Comparison of ENCODE assay signal across 20 cellular contexts in genomic region chr4:121221201-121221600, GRCh38. TPM values are rescaled to one million over a fixed set of nuclear protein-coding genes. Genes with fewer than 3 reads are reported as not detected.
A peak's percentile ranks its signal among the peaks of the same experiment; 100 is the strongest.
DNase-seq lines count a peak whose midpoint lies in the region; ATAC-seq, FAIRE-seq and TF ChIP-seq lines count a peak whose summit lies in the region.
"Had no signal": no experiment of that assay in that cellular context is flagged by ENCODE, and none has a peak within 500 bp of the region (broad histone marks: within the 10 kb centered on the region; RNA-seq: fewer than 3 reads in every experiment).

No MANE protein-coding gene starts in this region.

- H3K14ac ChIP-seq in H9 (ENCODE audit: insufficient read depth, low read length), result no peak overlapping the region

- H3K27me3 Mint-ChIP-seq in activated T-cell treated with anti-CD3 and anti-CD28 coated beads, Interleukin-2, amount 50 U/mL, for 72 hours (ENCODE audit: low read depth), result no peaks in the 10 kb centered on the region
- H3K27me3 Mint-ChIP-seq in CD4-positive, alpha-beta T cell, result no peaks in the 10 kb centered on the region
- H3K27me3 Mint-ChIP-seq in H9 (ENCODE audit: low read depth), result no peaks in the 10 kb centered on the region; the same call in 1 of the 2 replicates

- H3K36me3 ChIP-seq in SK-N-MC (ENCODE audit: insufficient read depth, low read length), result no peaks in the 10 kb centered on the region
- no peaks in the 10 kb centered on the region for H3K36me3 ChIP-seq in K562 (ENCODE audit: control insufficient read depth, insufficient read depth, low read length)
- H3K36me3 ChIP-seq: BLaER1 had no signal

- no peak overlapping the region for H2BK12ac ChIP-seq in H9 (ENCODE audit: insufficient read length, low read depth, low read length)

- intact Hi-C loops in CD4-positive, alpha-beta T cell (cut with DNase I, micrococcal nuclease), result no loop called here
- intact Hi-C loops in K562 (cut with micrococcal nuclease), result no loop called here

- H2BK5ac ChIP-seq in H9 (ENCODE audit: insufficient read length, low read length), result no peak overlapping the region

- H3K4me2 ChIP-seq in K562 (ENCODE audit: insufficient read depth, low read length) (no peak overlapping the region), H9 (ENCODE audit: insufficient read depth, insufficient read length, low read length) (no peak overlapping the region)
- H3K4me2 ChIP-seq: BLaER1, KMS-11 had no signal

- H3K27ac Mint-ChIP-seq in activated T-cell treated with anti-CD3 and anti-CD28 coated beads, Interleukin-2, amount 50 U/mL, for 72 hours, result peak overlapping the region; percentile 89
- H3K27ac Mint-ChIP-seq in CD4-positive, alpha-beta T cell, result peak overlapping the region; percentile 67
- no peak overlapping the region for H3K27ac Mint-ChIP-seq in H9
- H3K27ac Mint-ChIP-seq: HFFc6 had no signal

- H3K23me2 ChIP-seq in H9 (ENCODE audit: insufficient read length, low read depth, low read length, poor library complexity, severe bottlenecking), result no peaks in the 10 kb centered on the region

- H3K18ac ChIP-seq in H9 (ENCODE audit: insufficient read length, low read depth, low read length), result no peak overlapping the region

- H2BK15ac ChIP-seq in H9 (ENCODE audit: low read depth, low read length), result no peak overlapping the region

- no peak overlapping the region for H2BK120ac ChIP-seq in H9 (ENCODE audit: low read depth, low read length, poor library complexity, severe bottlenecking)

- no peaks in the 10 kb centered on the region for H3K79me1 ChIP-seq in H9 (ENCODE audit: insufficient read depth, low read depth, low read length, poor library complexity, severe bottlenecking)

- no peaks in the 10 kb centered on the region for H3K9me3 Mint-ChIP-seq in activated T-cell treated with anti-CD3 and anti-CD28 coated beads, Interleukin-2, amount 50 U/mL, for 72 hours
- no peaks in the 10 kb centered on the region for H3K9me3 Mint-ChIP-seq in CD4-positive, alpha-beta T cell
- no peaks in the 10 kb centered on the region; a peak in 1 of 5 replicates for H3K9me3 Mint-ChIP-seq in H9
- H3K9me3 Mint-ChIP-seq: HFFc6 had no signal

- in situ Hi-C loops in K562 (cut with MboI), result no loop called here

- H4K5ac ChIP-seq in H9 (ENCODE audit: insufficient read length, low read depth, low read length), result no peak overlapping the region

- no peaks in the 10 kb centered on the region for H3K79me2 ChIP-seq in K562 (ENCODE audit: control insufficient read depth, insufficient read depth, low read length)
- H3K79me2 ChIP-seq in H9 (ENCODE audit: insufficient read depth, low read length), result no peaks in the 10 kb centered on the region

- no peak overlapping the region for H2BK20ac ChIP-seq in H9 (ENCODE audit: low read depth, low read length, poor library complexity, severe bottlenecking)

- no peak for ATAC-seq in activated T-cell treated with anti-CD3 and anti-CD28 coated beads, Interleukin-2, amount 50 U/mL, for 72 hours (replicated peaks in 1 of 2)
- no peak for ATAC-seq in CD4-positive, alpha-beta T cell (ENCODE audit: poor library complexity)
- ATAC-seq in K562 (no peak), GM18502 (IDR thresholded peaks at IDR 0.05; ENCODE audit: poor library complexity, unreplicated experiment) (no peak), esophagus mucosa (no peak)
- ATAC-seq: PC-3 had no signal

- H4K8ac ChIP-seq in H9 (replicated peaks; ENCODE audit: insufficient read length, low read depth, low read length), result no peak overlapping the region

- peaks cover 0 to 2% of the 10 kb centered on the region in 2 donors for H3K36me3 Mint-ChIP-seq in activated T-cell treated with anti-CD3 and anti-CD28 coated beads, Interleukin-2, amount 50 U/mL, for 72 hours (ENCODE audit: insufficient read depth in 2 of 2)
- no peaks in the 10 kb centered on the region for H3K36me3 Mint-ChIP-seq in CD4-positive, alpha-beta T cell (ENCODE audit: low read depth)
- H3K36me3 Mint-ChIP-seq in H9 (ENCODE audit: insufficient read depth in 1 of 3, low read depth in 3 of 3), result no peaks in the 10 kb centered on the region

- no peak for TF ChIP-seq POLR2A in K562 (conservative IDR thresholded peaks at IDR 0.05)

- no peak overlapping the region for H2AK5ac ChIP-seq in H9 (ENCODE audit: insufficient read length, low read length)

- 0% methylated on average over 1 of the region's 1 CpG for WGBS in K562 (ENCODE audit: insufficient coverage, low coverage, missing lambda C conversion rate)
- WGBS in H9 (ENCODE audit: extremely low coverage, insufficient read length, low lambda C conversion rate), result no CpG with 5 or more reads among the region's 1 CpG

- H3K4me1 ChIP-seq in K562 (replicated peaks in 1 of 2; ENCODE audit: control insufficient read depth in 2 of 2, insufficient read depth in 2 of 2, low read length in 2 of 2) (no peaks in the 10 kb centered on the region), H9 (ENCODE audit: insufficient read depth, low read length) (no peaks in the 10 kb centered on the region)
- H3K4me1 ChIP-seq: BLaER1 had no signal

- H3K4me1 Mint-ChIP-seq in activated T-cell treated with anti-CD3 and anti-CD28 coated beads, Interleukin-2, amount 50 U/mL, for 72 hours (ENCODE audit: low read depth), result peaks cover 37% of the 10 kb centered on the region
- H3K4me1 Mint-ChIP-seq in CD4-positive, alpha-beta T cell (ENCODE audit: low read depth), result peaks cover 34% of the 10 kb centered on the region
- peaks cover 4% of the 10 kb centered on the region in 2 experiments; a peak in 3 of 4 replicates for H3K4me1 Mint-ChIP-seq in H9

- no peaks in the 10 kb centered on the region for H3K9me3 ChIP-seq in CD4-positive, alpha-beta T cell (ENCODE audit: control insufficient read depth, low read length)
- H3K9me3 ChIP-seq in SK-N-MC (ENCODE audit: low read depth, low read length), result no peaks in the 10 kb centered on the region
- no peaks in the 10 kb centered on the region for H3K9me3 ChIP-seq in K562 (replicated peaks; ENCODE audit: control insufficient read depth, insufficient read depth, low read depth, low read length)
- H3K9me3 ChIP-seq in H9 (ENCODE audit: control insufficient read depth, low read depth, low read length), result no peaks in the 10 kb centered on the region
- H3K9me3 ChIP-seq: BLaER1 had no signal

- H4K20me1 ChIP-seq in K562 (replicated peaks; ENCODE audit: control insufficient read depth, insufficient read depth, low read length) (no peaks in the 10 kb centered on the region), H9 (ENCODE audit: control insufficient read depth, insufficient read depth, insufficient read length) (no peaks in the 10 kb centered on the region)
- H4K20me1 ChIP-seq: BLaER1 had no signal

- H2AFZ ChIP-seq in K562 (ENCODE audit: low read depth, low read length) (no peak overlapping the region), H9 (ENCODE audit: low read length) (no peak overlapping the region)

- H4K91ac ChIP-seq in H9 (ENCODE audit: insufficient read length, low read depth, low read length), result no peak overlapping the region

- H3T11ph ChIP-seq in H9 (ENCODE audit: low read length), result no peak overlapping the region

- no peak for DNase-seq in activated T-cell treated with anti-CD3 and anti-CD28 coated beads, Interleukin-2, amount 50 U/mL, for 72 hours
- no peak for DNase-seq in activated T-cell treated with anti-CD3 and anti-CD28 coated beads for 4 hours
- DNase-seq in CD4-positive, alpha-beta T cell, result no peak
- no peak for DNase-seq in SK-N-MC (ENCODE audit: low read depth, low spot score)
- no peak for DNase-seq in K562 (ENCODE audit: extremely low read depth in 1 of 4, low spot score in 3 of 4)
- DNase-seq in H9, result no peak
- DNase-seq: COR-L47, GF-D8, HFFc6, NCI-H1048, NCI-H1436 treated with DMSO at 0.1 percent for 48 hours, NCI-H2081, NCI-H748 treated with DMSO at 0.1 percent for 48 hours, PC-3 had no signal

- no peak for FAIRE-seq in K562 (lab: Jason Lieb, UNC)
- FAIRE-seq: A204.1, H1 had no signal

- no peak overlapping the region for H3K4ac ChIP-seq in H9 (ENCODE audit: low read depth, low read length)

- TF ChIP-seq EP300 in K562 (IDR thresholded peaks at IDR 0.05; ENCODE audit: low read length), result no peak

- H3K4me3 Mint-ChIP-seq in activated T-cell treated with anti-CD3 and anti-CD28 coated beads, Interleukin-2, amount 50 U/mL, for 72 hours, result peak overlapping the region; percentile 6 to 80
- no peak overlapping the region for H3K4me3 Mint-ChIP-seq in CD4-positive, alpha-beta T cell
- H3K4me3 Mint-ChIP-seq in H9, result no peak overlapping the region
- H3K4me3 Mint-ChIP-seq: HFFc6 had no signal

- TF ChIP-seq RAD21 in K562 (CRISPR knock-in tag; conservative IDR thresholded peaks at IDR 0.05 in 1 of 2, IDR thresholded peaks at IDR 0.05 in 1 of 2), result no peak

- no peak overlapping the region for H3K56ac ChIP-seq in H9 (ENCODE audit: insufficient read length, low read depth, low read length)

- H3K27ac ChIP-seq in CD4-positive, alpha-beta T cell (ENCODE audit: low read depth, low read length), result no peak overlapping the region
- H3K27ac ChIP-seq in SK-N-MC, result no peak overlapping the region
- no peak overlapping the region for H3K27ac ChIP-seq in K562 (ENCODE audit: extremely low read depth, low read depth, low read length)
- no peak overlapping the region for H3K27ac ChIP-seq in H9 (ENCODE audit: insufficient read length, low read depth, low read length)
- H3K27ac ChIP-seq: BLaER1, KMS-11 had no signal

- CTCF ChIA-PET in CD4-positive, alpha-beta T cell (lab: Charles Lee), result interaction anchor here (2.2 kb wide), 1 partner anchor 30 kb away, joined by 6 read pairs; no protein-coding TSS in a partner anchor
- CTCF ChIA-PET in K562 (lab: Yijun Ruan, JAX; ENCODE audit: low intra/inter-chr PET ratio), result no interaction called here

- no peaks in the 10 kb centered on the region for H3K27me3 ChIP-seq in CD4-positive, alpha-beta T cell (ENCODE audit: control insufficient read depth, insufficient read depth, low read length)
- H3K27me3 ChIP-seq in K562 (ENCODE audit: control insufficient read depth in 2 of 2, insufficient read depth in 2 of 2, low read length in 2 of 2) (no peaks in the 10 kb centered on the region), H9 (ENCODE audit: insufficient read depth, low read length) (no peaks in the 10 kb centered on the region)
- H3K27me3 ChIP-seq: BLaER1 had no signal

- H3K23ac ChIP-seq in H9 (ENCODE audit: insufficient read length, low read depth, low read length), result no peak overlapping the region

- H3K4me3 ChIP-seq in SK-N-MC (0 out of 2 replicates have a peak overlapping the region, but pooled peaks have one; percentile 16), K562 (no peak overlapping the region)
- H3K4me3 ChIP-seq: BLaER1 had no signal

- BruUV-seq in K562 (replicated peaks; lab: Mats Ljungman, UMichigan), result no TSS peak

- POLR2A ChIA-PET in CD4-positive, alpha-beta T cell (lab: Charles Lee), result no interaction called here
- POLR2A ChIA-PET in K562 (lab: Yijun Ruan, JAX), result no interaction called here

- TF ChIP-seq CTCF in CD4-positive, alpha-beta T cell (IDR thresholded peaks at IDR 0.05), result no peak
- TF ChIP-seq CTCF in K562 (IDR thresholded peaks at IDR 0.05 in 2 of 3, conservative IDR thresholded peaks at IDR 0.05 in 1 of 3; ENCODE audit: insufficient read depth in 2 of 3, low read depth in 1 of 3, low read length in 3 of 3) (no peak), H9 (conservative IDR thresholded peaks at IDR 0.05) (no peak)

- H3K9me1 ChIP-seq in K562 (ENCODE audit: control insufficient read depth, insufficient read depth, low read length), result no peaks in the 10 kb centered on the region

- H3K9ac ChIP-seq in SK-N-MC (ENCODE audit: insufficient read length), result no peak overlapping the region
- no peak overlapping the region for H3K9ac ChIP-seq in K562 (ENCODE audit: insufficient read depth in 1 of 2, low read depth in 2 of 2, low read length in 2 of 2)
- H3K9ac ChIP-seq in H9 (ENCODE audit: extremely low read depth, insufficient read length, low read length), result no peak overlapping the region
- H3K9ac ChIP-seq: BLaER1, KMS-11 had no signal

RNA-seq across cellular contexts. Expression of gene TNIP3, which starts 57.1 kb away (rescaled TPM):
- total RNA-seq in activated T-cell treated with anti-CD3 and anti-CD28 coated beads, Interleukin-2, amount 50 U/mL, for 72 hours, result 1 to 10 TPM; 2.3 to 6.1 TPM
- total RNA-seq in CD4-positive, alpha-beta T cell, result under 1 TPM; 0.39 to 0.66 TPM
- not detected in 2 replicates for total RNA-seq in K562 (2011; cell fraction: chromatin; rRNA removed; ENCODE audit: low replicate concordance)
- total RNA-seq in K562 (2011; cell fraction: nucleolus; rRNA removed), result not detected in 2 replicates
- not detected in 2 replicates for total RNA-seq in K562 (2011; cell fraction: nucleoplasm; rRNA removed)
- total RNA-seq in K562 (2014; rRNA removed) (0.14 TPM in 1 of 2 replicates, not detected in the other), K562 (2014; rRNA removed; fragmentation: Illumina TruSeq; extraction: Trizol) (not detected in 2 replicates), K562 (2015; rRNA removed; fragmentation: Illumina TruSeq; extraction: Trizol) (not detected in 2 replicates), K562 (2021) (not detected in 2 replicates), H9 (2021) (not detected in 2 replicates), esophagus mucosa (0.60 TPM)
- polyA plus RNA-seq in K562 (2011; rRNA removed) (not detected in 2 replicates), K562 (2014; fragmentation: Illumina TruSeq; extraction: Trizol) (not detected in 2 replicates), K562 (2014; fragmentation: Nextera tagmentation; extraction: Ambion mirVana) (not detected), K562 (2014; rRNA removed) (not detected in 2 replicates)
- not detected in 2 replicates for polyA plus RNA-seq in K562 (2011; cell fraction: cytosol; rRNA removed)
- not detected in 2 replicates for polyA plus RNA-seq in K562 (2011; cell fraction: nucleus; rRNA removed)
- polyA plus RNA-seq in K562 (2012), result not detected in 2 replicates
- not detected in 2 replicates for polyA minus RNA-seq in K562 (2011; rRNA and poly(A)+ RNA removed)
- not detected in 2 replicates for polyA minus RNA-seq in K562 (2011; cell fraction: cytosol; rRNA and poly(A)+ RNA removed)
- not detected in 2 replicates for polyA minus RNA-seq in K562 (2011; cell fraction: nucleus; rRNA and poly(A)+ RNA removed)
- total RNA-seq: H1, PC-3 had no signal
- polyA plus RNA-seq: H1 had no signal

Comparison
In these comparisons a context has a peak if more than half of its experiments do, and no peak if none do; other contexts are left out.
1. H3K27ac Mint-ChIP-seq: peak in activated T-cell treated with anti-CD3 and anti-CD28 coated beads, Interleukin-2, amount 50 U/mL, for 72 hours (single experiment) and CD4-positive, alpha-beta T cell (single experiment); none in H9 (0 of 3).
2. H3K4me3 Mint-ChIP-seq: peak in activated T-cell treated with anti-CD3 and anti-CD28 coated beads, Interleukin-2, amount 50 U/mL, for 72 hours (2 of 2); none in CD4-positive, alpha-beta T cell (single experiment) and H9 (0 of 2).